ENCODE assay signal across 1 cellular context in the genomic region with DNA sequence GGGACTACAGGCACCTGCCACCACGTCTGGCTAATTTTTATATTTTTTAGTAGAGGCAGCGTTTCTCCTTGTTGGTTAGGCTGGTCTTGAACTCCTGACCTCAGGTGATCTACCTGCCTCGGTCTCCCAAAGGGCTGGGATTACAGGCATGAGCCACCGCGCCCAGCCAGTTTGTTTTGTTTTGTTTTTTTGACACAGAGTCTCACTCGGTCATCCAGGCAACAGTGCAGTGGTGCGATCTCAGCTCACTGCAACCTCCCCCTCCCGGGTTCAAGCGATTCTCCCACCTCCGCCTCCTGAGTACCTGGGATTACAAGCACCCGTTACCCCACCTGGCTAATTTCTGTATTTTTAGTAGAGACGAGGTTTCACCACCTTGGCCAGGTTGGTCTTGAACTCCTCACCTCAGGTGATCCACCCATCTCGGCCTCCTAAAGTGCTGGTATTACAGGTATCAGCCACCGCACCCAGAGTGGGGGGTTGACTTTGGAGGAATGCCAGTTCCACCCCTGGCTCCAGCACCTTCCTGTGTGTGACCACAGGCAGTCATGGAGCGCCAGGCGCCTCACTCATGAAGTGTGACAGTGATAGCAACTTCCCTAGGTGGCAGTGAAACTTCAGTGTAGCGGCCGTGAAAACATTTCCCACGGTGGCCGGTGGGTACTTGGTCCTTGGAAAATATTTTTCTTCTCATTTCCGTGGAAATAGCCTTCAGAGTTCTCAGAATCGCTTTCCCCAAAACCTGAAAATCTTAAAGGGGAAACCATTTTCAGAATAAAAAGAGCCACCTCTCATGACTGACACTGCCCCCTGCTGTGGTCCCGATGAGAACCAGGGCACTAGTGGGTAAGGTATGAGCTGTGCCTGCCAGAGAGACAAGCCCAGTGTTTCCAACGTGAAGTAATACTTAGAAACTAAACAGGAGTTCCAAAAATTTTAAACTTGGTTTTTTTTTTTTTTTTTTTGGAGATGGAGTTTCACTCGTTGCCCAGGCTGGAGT.
TF ChIP-seq lines count a peak whose summit lies in the region.

No MANE protein-coding gene starts in this region.

TF ChIP-seq in GM12878, 131 proteins besides CTCF, POLR2A, EP300 and RAD21:
- TF ChIP-seq NR2C2 (IDR thresholded peaks at IDR 0.05; ENCODE audit: borderline replicate concordance, control insufficient read depth, insufficient read length, low read depth) (no peak), YBX1 (IDR thresholded peaks at IDR 0.05) (no peak), PAX8 (IDR thresholded peaks at IDR 0.05) (no peak), POLR2AphosphoS5 (IDR thresholded peaks at IDR 0.05; ENCODE audit: low read length) (no peak), TCF12 (IDR thresholded peaks at IDR 0.05; ENCODE audit: low read depth, low read length) (no peak), NR2F1 (conservative IDR thresholded peaks at IDR 0.05) (no peak), NR2C1 (IDR thresholded peaks at IDR 0.05) (no peak), IKZF2 (IDR thresholded peaks at IDR 0.05) (no peak), ZNF384 (IDR thresholded peaks at IDR 0.05; ENCODE audit: borderline replicate concordance, low read depth, low read length) (no peak), ESRRA (IDR thresholded peaks at IDR 0.05; ENCODE audit: low read length) (no peak), SIN3A (IDR thresholded peaks at IDR 0.05; ENCODE audit: low read depth, low read length) (no peak), ZBED1 (IDR thresholded peaks at IDR 0.05; ENCODE audit: borderline replicate concordance) (no peak), JUNB (IDR thresholded peaks at IDR 0.05) (no peak), KAT2A (conservative IDR thresholded peaks at IDR 0.05; ENCODE audit: control insufficient read depth, low read depth, low read length) (no peak)
- TF ChIP-seq, protein P1, sequence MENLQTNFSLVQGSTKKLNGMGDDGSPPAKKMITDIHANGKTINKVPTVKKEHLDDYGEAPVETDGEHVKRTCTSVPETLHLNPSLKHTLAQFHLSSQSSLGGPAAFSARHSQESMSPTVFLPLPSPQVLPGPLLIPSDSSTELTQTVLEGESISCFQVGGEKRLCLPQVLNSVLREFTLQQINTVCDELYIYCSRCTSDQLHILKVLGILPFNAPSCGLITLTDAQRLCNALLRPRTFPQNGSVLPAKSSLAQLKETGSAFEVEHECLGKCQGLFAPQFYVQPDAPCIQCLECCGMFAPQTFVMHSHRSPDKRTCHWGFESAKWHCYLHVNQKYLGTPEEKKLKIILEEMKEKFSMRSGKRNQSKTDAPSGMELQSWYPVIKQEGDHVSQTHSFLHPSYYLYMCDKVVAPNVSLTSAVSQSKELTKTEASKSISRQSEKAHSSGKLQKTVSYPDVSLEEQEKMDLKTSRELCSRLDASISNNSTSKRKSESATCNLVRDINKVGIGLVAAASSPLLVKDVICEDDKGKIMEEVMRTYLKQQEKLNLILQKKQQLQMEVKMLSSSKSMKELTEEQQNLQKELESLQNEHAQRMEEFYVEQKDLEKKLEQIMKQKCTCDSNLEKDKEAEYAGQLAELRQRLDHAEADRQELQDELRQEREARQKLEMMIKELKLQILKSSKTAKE (IDR thresholded peaks at IDR 0.05; ENCODE audit: low read depth, poor library complexity, severe bottlenecking) = no peak
- TF ChIP-seq, protein P2, sequence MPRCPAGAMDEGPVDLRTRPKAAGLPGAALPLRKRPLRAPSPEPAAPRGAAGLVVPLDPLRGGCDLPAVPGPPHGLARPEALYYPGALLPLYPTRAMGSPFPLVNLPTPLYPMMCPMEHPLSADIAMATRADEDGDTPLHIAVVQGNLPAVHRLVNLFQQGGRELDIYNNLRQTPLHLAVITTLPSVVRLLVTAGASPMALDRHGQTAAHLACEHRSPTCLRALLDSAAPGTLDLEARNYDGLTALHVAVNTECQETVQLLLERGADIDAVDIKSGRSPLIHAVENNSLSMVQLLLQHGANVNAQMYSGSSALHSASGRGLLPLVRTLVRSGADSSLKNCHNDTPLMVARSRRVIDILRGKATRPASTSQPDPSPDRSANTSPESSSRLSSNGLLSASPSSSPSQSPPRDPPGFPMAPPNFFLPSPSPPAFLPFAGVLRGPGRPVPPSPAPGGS (IDR thresholded peaks at IDR 0.05; ENCODE audit: borderline replicate concordance, insufficient read depth, low read depth, low read length, poor library complexity, severe bottlenecking) = no peak
- TF ChIP-seq, protein P3, sequence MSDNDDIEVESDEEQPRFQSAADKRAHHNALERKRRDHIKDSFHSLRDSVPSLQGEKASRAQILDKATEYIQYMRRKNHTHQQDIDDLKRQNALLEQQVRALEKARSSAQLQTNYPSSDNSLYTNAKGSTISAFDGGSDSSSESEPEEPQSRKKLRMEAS (IDR thresholded peaks at IDR 0.05; ENCODE audit: low read depth, low read length) = no peak
- TF ChIP-seq, protein P4, sequence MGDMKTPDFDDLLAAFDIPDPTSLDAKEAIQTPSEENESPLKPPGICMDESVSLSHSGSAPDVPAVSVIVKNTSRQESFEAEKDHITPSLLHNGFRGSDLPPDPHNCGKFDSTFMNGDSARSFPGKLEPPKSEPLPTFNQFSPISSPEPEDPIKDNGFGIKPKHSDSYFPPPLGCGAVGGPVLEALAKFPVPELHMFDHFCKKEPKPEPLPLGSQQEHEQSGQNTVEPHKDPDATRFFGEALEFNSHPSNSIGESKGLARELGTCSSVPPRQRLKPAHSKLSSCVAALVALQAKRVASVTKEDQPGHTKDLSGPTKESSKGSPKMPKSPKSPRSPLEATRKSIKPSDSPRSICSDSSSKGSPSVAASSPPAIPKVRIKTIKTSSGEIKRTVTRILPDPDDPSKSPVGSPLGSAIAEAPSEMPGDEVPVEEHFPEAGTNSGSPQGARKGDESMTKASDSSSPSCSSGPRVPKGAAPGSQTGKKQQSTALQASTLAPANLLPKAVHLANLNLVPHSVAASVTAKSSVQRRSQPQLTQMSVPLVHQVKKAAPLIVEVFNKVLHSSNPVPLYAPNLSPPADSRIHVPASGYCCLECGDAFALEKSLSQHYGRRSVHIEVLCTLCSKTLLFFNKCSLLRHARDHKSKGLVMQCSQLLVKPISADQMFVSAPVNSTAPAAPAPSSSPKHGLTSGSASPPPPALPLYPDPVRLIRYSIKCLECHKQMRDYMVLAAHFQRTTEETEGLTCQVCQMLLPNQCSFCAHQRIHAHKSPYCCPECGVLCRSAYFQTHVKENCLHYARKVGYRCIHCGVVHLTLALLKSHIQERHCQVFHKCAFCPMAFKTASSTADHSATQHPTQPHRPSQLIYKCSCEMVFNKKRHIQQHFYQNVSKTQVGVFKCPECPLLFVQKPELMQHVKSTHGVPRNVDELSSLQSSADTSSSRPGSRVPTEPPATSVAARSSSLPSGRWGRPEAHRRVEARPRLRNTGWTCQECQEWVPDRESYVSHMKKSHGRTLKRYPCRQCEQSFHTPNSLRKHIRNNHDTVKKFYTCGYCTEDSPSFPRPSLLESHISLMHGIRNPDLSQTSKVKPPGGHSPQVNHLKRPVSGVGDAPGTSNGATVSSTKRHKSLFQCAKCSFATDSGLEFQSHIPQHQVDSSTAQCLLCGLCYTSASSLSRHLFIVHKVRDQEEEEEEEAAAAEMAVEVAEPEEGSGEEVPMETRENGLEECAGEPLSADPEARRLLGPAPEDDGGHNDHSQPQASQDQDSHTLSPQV (IDR thresholded peaks at IDR 0.05) = no peak
- TF ChIP-seq, protein P5, sequence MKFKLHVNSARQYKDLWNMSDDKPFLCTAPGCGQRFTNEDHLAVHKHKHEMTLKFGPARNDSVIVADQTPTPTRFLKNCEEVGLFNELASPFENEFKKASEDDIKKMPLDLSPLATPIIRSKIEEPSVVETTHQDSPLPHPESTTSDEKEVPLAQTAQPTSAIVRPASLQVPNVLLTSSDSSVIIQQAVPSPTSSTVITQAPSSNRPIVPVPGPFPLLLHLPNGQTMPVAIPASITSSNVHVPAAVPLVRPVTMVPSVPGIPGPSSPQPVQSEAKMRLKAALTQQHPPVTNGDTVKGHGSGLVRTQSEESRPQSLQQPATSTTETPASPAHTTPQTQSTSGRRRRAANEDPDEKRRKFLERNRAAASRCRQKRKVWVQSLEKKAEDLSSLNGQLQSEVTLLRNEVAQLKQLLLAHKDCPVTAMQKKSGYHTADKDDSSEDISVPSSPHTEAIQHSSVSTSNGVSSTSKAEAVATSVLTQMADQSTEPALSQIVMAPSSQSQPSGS (IDR thresholded peaks at IDR 0.05; ENCODE audit: low read length) = no peak
